Comparison of ENCODE assay signal across 2 cellular contexts in the genomic region with DNA sequence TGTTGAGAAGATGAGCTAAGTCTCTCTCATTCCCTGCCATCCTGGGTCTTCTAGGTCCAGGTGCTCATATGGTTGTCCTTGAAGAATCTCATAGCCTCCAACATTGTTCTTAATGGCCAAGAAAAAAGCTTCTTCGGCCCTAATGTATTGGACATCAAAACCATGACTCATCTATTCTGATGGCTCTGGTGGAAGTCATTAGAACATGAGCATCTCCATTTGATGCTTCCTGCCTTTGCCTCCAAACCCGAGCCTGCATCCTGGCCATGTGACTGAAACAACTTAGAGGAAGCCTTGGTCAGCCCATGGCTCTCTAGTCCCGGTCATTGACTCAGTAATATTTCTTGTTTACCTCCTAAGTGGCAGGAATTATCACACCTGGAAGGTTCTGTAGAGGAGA.
TF ChIP-seq lines count a peak whose summit lies in the region.

No MANE protein-coding gene starts in this region.

TF ChIP-seq in A549, 52 proteins besides CTCF, POLR2A, EP300 and RAD21 (continued from another document):
- TF ChIP-seq FOSL2 (IDR thresholded peaks at IDR 0.05) (no peak), FOSL2 (CRISPR knock-in tag; IDR thresholded peaks at IDR 0.05) (0 out of 2 replicates have a peak, but pooled peaks have one; percentile 7)

TF ChIP-seq in IMR-90, 13 proteins besides CTCF, POLR2A, EP300 and RAD21 (continued from another document):
- TF ChIP-seq FOS (IDR thresholded peaks at IDR 0.05; ENCODE audit: low read depth, low read length) = 0 out of 2 replicates have a peak, but pooled peaks have one; percentile 20
